Comparison of ENCODE assay signal across 8 cellular contexts in the genomic region with DNA sequence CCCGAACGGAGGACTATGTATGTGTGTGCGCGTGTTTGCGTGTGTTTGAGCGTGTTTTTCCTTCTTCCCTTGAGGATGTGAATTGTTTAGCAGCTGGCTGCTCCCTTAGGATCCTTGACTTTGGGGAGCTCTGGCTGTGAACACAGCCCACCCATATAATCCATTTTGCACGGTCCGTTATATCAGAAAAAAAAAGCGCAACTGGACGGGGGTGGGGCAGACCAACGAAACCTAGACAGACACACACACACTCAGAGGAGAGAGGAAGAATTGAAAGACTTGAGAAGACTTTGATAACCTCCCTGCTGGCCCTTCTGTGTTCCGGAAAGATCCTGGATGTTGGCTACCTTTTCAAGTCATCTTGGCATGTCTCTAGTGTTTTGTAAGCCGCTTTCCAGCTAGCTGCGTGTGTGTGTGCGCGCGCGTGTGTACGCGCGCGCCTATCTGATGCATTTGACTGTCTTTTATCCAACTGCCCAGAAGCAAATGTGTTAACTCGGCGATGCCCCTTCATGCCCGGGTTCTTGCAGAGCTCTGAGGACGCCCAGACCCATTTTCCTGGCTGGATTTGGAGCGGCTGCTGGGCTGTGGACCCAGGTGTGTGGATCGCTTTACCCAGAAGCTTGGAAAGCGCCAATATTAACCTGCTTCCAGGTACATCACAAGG. TPM values are rescaled to one million over a fixed set of nuclear protein-coding genes. Genes with fewer than 3 reads are reported as not detected.
A peak's percentile ranks its signal among the peaks of the same experiment; 100 is the strongest.
DNase-seq lines count a peak whose midpoint lies in the region; TF ChIP-seq lines count a peak whose summit lies in the region.

No MANE protein-coding gene starts in this region.

- H3K4me3 ChIP-seq in AG10803 (ENCODE audit: low read length) (peak overlapping the region; percentile 65), iPS-20b (ENCODE audit: low read length) (peak overlapping the region; percentile 80)

- peak overlapping the region; percentile 71 for H3K4me3 Mint-ChIP-seq in activated naive CD8-positive, alpha-beta T cell treated with anti-CD3 and anti-CD28 coated beads for 36 hours
- peak overlapping the region; percentile 68 for H3K4me3 Mint-ChIP-seq in stimulated activated naive CD8-positive, alpha-beta T cell treated with anti-CD3 and anti-CD28 coated beads, Interleukin-15, Interleukin-2, amounts not matched to agents 100 ng/mL and 50 ng/mL, for 24 hours

- peaks cover 85% of the 10 kb centered on the region for H3K27me3 Mint-ChIP-seq in activated naive CD8-positive, alpha-beta T cell treated with anti-CD3 and anti-CD28 coated beads for 36 hours
- peaks cover 91% of the 10 kb centered on the region for H3K27me3 Mint-ChIP-seq in stimulated activated naive CD8-positive, alpha-beta T cell treated with anti-CD3 and anti-CD28 coated beads, Interleukin-15, Interleukin-2, amounts not matched to agents 100 ng/mL and 50 ng/mL, for 24 hours

- H3K4me1 Mint-ChIP-seq in activated naive CD8-positive, alpha-beta T cell treated with anti-CD3 and anti-CD28 coated beads for 36 hours: peaks cover 28% of the 10 kb centered on the region
- H3K4me1 Mint-ChIP-seq in stimulated activated naive CD8-positive, alpha-beta T cell treated with anti-CD3 and anti-CD28 coated beads, Interleukin-15, Interleukin-2, amounts not matched to agents 100 ng/mL and 50 ng/mL, for 24 hours (ENCODE audit: low read depth): peaks cover 54% of the 10 kb centered on the region

- H3K27ac ChIP-seq in iPS-20b (ENCODE audit: low read length): no peak overlapping the region

- no peaks in the 10 kb centered on the region for H3K9me3 ChIP-seq in iPS-20b (ENCODE audit: insufficient read depth, low read depth, low read length)

- H3K9ac ChIP-seq in iPS-20b (ENCODE audit: low read depth, low read length): no peak overlapping the region

- TF ChIP-seq CTCF in AG10803 (conservative IDR thresholded peaks at IDR 0.05; ENCODE audit: low read length): no peak

- H3K36me3 Mint-ChIP-seq in activated naive CD8-positive, alpha-beta T cell treated with anti-CD3 and anti-CD28 coated beads for 36 hours: no peaks in the 10 kb centered on the region
- no peaks in the 10 kb centered on the region for H3K36me3 Mint-ChIP-seq in stimulated activated naive CD8-positive, alpha-beta T cell treated with anti-CD3 and anti-CD28 coated beads, Interleukin-15, Interleukin-2, amounts not matched to agents 100 ng/mL and 50 ng/mL, for 24 hours (ENCODE audit: low read depth)

- no peaks in the 10 kb centered on the region for H3K9me3 Mint-ChIP-seq in activated naive CD8-positive, alpha-beta T cell treated with anti-CD3 and anti-CD28 coated beads for 36 hours
- no peaks in the 10 kb centered on the region for H3K9me3 Mint-ChIP-seq in stimulated activated naive CD8-positive, alpha-beta T cell treated with anti-CD3 and anti-CD28 coated beads, Interleukin-15, Interleukin-2, amounts not matched to agents 100 ng/mL and 50 ng/mL, for 24 hours

- H3K4me1 ChIP-seq in iPS-20b (ENCODE audit: insufficient read depth, low read length): peaks cover 2% of the 10 kb centered on the region; the same call in 1 of the 2 replicates

- H3K27ac Mint-ChIP-seq in activated naive CD8-positive, alpha-beta T cell treated with anti-CD3 and anti-CD28 coated beads for 36 hours: no peak overlapping the region
- no peak overlapping the region for H3K27ac Mint-ChIP-seq in stimulated activated naive CD8-positive, alpha-beta T cell treated with anti-CD3 and anti-CD28 coated beads, Interleukin-15, Interleukin-2, amounts not matched to agents 100 ng/mL and 50 ng/mL, for 24 hours

- H3K36me3 ChIP-seq in iPS-20b (ENCODE audit: insufficient read depth, low read depth, low read length): no peaks in the 10 kb centered on the region

- DNase-seq in AG10803 (ENCODE audit: low read depth) (peak; percentile 3), HuH-7.5 (ENCODE audit: low spot score) (peak; percentile 20), cerebellar nuclear complex (lab: John Stamatoyannopoulos, UW) (no peak), NCI-H1436 treated with DMSO at 0.1 percent for 48 hours (lab: John Stamatoyannopoulos, UW) (no peak), activated gamma-delta T cell treated with Interleukin-2 at 50 U/mL for 16 hours (no peak)
- no peak for DNase-seq in activated naive CD8-positive, alpha-beta T cell treated with anti-CD3 and anti-CD28 coated beads for 36 hours

- peaks cover 95% of the 10 kb centered on the region for H3K27me3 ChIP-seq in iPS-20b (ENCODE audit: insufficient read depth, low read length)

RNA-seq across cellular contexts. Expression of a gene that starts 0.6 kb away (rescaled TPM):
- not detected for total RNA-seq in activated naive CD8-positive, alpha-beta T cell treated with anti-CD3 and anti-CD28 coated beads for 36 hours

Comparison
In these comparisons a context has a peak if more than half of its experiments do, and no peak if none do; other contexts are left out.
1. DNase-seq: peak in AG10803 (single experiment) and HuH-7.5 (single experiment); none in activated naive CD8-positive, alpha-beta T cell treated with anti-CD3 and anti-CD28 coated beads for 36 hours (single experiment), cerebellar nuclear complex (0 of 2), NCI-H1436 treated with DMSO at 0.1 percent for 48 hours (single experiment) and activated gamma-delta T cell treated with Interleukin-2 at 50 U/mL for 16 hours (single experiment).